Comparison of ENCODE assay signal across 14 cellular contexts in genomic region chr17:546456-546855, GRCh38.
DNase-seq lines count a peak whose midpoint lies in the region; ATAC-seq, FAIRE-seq and TF ChIP-seq lines count a peak whose summit lies in the region.
"Had no signal": no experiment of that assay in that cellular context is flagged by ENCODE, and none has a peak within 500 bp of the region (broad histone marks: within the 10 kb centered on the region; RNA-seq: fewer than 3 reads in every experiment).

No MANE protein-coding gene starts in this region.

- DNase-seq in HPDE6-E6E7 (ENCODE audit: extremely low spot score) (peak; percentile 8), bronchial epithelial cell (ENCODE audit: low read depth) (peak; percentile 65), myocyte (ENCODE audit: low read depth) (peak; percentile 54), PC-3 (no peak), islet precursor cell (no peak)
- DNase-seq: DMS53, HCEC 1CT had no signal

- no TSS peak for BruUV-seq in PC-3 (replicated peaks; lab: Mats Ljungman, UMichigan)

- no peaks in the 10 kb centered on the region for H4K20me1 ChIP-seq in PC-3 (ENCODE audit: low read length)

- ATAC-seq in HG02840 (IDR thresholded peaks at IDR 0.05; ENCODE audit: low FRiP score, unreplicated experiment) (no peak), GM21717 (IDR thresholded peaks at IDR 0.05; ENCODE audit: unreplicated experiment) (no peak), PC-3 (no peak)
- ATAC-seq: GM12878, HepG2 had no signal

- peaks cover 4% of the 10 kb centered on the region for H3K36me3 ChIP-seq in bronchial epithelial cell (ENCODE audit: control insufficient read depth, insufficient read depth, low read length)
- no peaks in the 10 kb centered on the region for H3K36me3 ChIP-seq in PC-3 (ENCODE audit: low read depth, low read length)

- intact Hi-C loops in PC-3 (cut with micrococcal nuclease), result no loop called here

- no peaks in the 10 kb centered on the region for H3K9me3 ChIP-seq in PC-3 (ENCODE audit: low read length)

- no peaks in the 10 kb centered on the region for H3K79me2 ChIP-seq in PC-3 (ENCODE audit: low read length)

- TF ChIP-seq CTCF in bronchial epithelial cell (IDR thresholded peaks at IDR 0.05; ENCODE audit: insufficient read depth, low read length, severe bottlenecking) (no peak), PC-3 (conservative IDR thresholded peaks at IDR 0.05; ENCODE audit: low read depth, low read length) (no peak)

- H3K9me2 ChIP-seq in PC-3 (replicated peaks; ENCODE audit: low read length), result no peaks in the 10 kb centered on the region

- no peak overlapping the region for H3K4me2 ChIP-seq in PC-3 (ENCODE audit: low read length)
- H3K4me2 ChIP-seq: KMS-11 had no signal

- H2AFZ ChIP-seq in PC-3 (ENCODE audit: low read length), result no peak overlapping the region

- CTCF ChIA-PET in PC-3 (lab: Charles Lee), result no interaction called here

- H3K27me3 ChIP-seq in bronchial epithelial cell (ENCODE audit: control insufficient read depth, insufficient read depth, low read length) (no peaks in the 10 kb centered on the region), PC-3 (ENCODE audit: low read length) (no peaks in the 10 kb centered on the region)

- POLR2A ChIA-PET in PC-3 (lab: Charles Lee; ENCODE audit: unreplicated experiment), result no interaction called here

- H3F3A ChIP-seq in PC-3 (ENCODE audit: low read length, unreplicated experiment), result no peaks in the 10 kb centered on the region

- FAIRE-seq in bronchial epithelial cell (lab: Jason Lieb, UNC), result no peak
- FAIRE-seq: GM12878, H1, HepG2, HTR-8/SVneo had no signal

- no peaks in the 10 kb centered on the region for H3K4me1 ChIP-seq in PC-3 (ENCODE audit: insufficient read depth, low read length)

- no peak overlapping the region for H3K9ac ChIP-seq in PC-3 (ENCODE audit: low read length)
- H3K9ac ChIP-seq: KMS-11 had no signal

- H3K27ac ChIP-seq in PC-3 (ENCODE audit: low read length), result no peak overlapping the region
- H3K27ac ChIP-seq: KMS-11 had no signal

- H3K4me3 ChIP-seq in bronchial epithelial cell (ENCODE audit: low read depth, low read length) (no peak overlapping the region), PC-3 (ENCODE audit: low read length) (no peak overlapping the region)
- H3K4me3 ChIP-seq: GM12878 had no signal

Comparison
In these comparisons a context has a peak if more than half of its experiments do, and no peak if none do; other contexts are left out.
1. DNase-seq: peak in HPDE6-E6E7 (single experiment), bronchial epithelial cell (single experiment) and myocyte (single experiment); none in PC-3 (single experiment) and islet precursor cell (single experiment).